ENCODE assay signal across 20 cellular contexts in the genomic region with DNA sequence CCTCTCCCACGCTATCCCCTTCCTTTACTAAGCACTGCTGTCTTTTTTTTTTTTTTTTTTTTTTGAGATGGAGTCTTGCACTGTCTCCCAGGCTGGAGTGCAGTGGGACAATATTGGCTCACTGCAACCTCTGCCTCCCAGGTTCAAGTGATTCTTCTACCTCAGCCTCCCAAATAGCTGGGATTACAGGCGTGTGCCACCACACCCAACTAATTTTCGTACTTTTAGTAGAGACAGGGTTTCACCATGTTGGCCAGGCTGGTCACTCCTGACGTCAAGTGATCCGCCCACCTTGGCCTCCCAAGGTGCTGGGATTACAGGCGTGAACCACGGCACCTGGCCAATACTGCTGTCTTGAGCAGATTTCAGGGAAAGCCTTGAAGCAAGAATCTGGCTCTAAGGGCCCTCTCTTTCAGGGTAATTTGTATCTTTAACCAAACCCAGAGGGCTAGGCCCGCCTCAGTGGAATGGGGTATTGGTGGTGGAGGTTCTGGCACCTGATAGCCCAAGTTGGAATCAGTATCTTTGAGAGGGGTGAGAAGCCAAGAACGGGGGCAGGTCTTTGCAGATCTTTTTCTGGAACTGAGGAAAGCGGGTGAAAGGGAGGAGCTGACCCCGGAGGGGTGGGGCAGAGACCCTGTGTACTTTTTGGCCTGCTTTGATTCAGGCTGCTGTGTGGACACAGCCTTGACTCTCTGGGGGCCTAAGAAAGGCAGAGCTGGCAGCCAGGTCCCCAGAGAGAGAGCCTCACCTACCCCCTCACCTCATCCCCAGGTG.
"Had no signal": no experiment of that assay in that cellular context is flagged by ENCODE, and none has a peak within 500 bp of the region (broad histone marks: within the 10 kb centered on the region; RNA-seq: fewer than 3 reads in every experiment).

No MANE protein-coding gene starts in this region.

- H3K27me3 ChIP-seq: body of pancreas, left lung, testis had no signal

- H3K4me3 ChIP-seq: body of pancreas, left lung, SK-N-MC, skin epidermis, testis had no signal

- H3K27me3 Mint-ChIP-seq: activated CD4-positive, alpha-beta memory T cell treated with anti-CD3 and anti-CD28 coated beads for 36 hours; activated CD8-positive, alpha-beta memory T cell treated with anti-CD3 and anti-CD28 coated beads, Interleukin-2, amount 10 ng/mL, durations not matched to agents 7 days and 5 days had no signal

- H3K27ac Mint-ChIP-seq: activated CD4-positive, alpha-beta memory T cell treated with anti-CD3 and anti-CD28 coated beads for 36 hours; activated CD8-positive, alpha-beta memory T cell treated with anti-CD3 and anti-CD28 coated beads, Interleukin-2, amount 10 ng/mL, durations not matched to agents 7 days and 5 days; activated T-helper 17 cell treated with anti-CD3 and anti-CD28 coated beads, Interleukin-2, amount 50 U/mL, for 72 hours; natural killer cell; T-helper 2 cell treated with Interferon-gamma antibody and Interleukin-4, amounts not matched to agents 5 μg/mL and 100 μg/mL, for 36 hours; WTC11 had no signal

- H3K4me1 Mint-ChIP-seq: natural killer cell, WTC11 had no signal

- H3K9me3 ChIP-seq: body of pancreas, left lung, testis had no signal

- H3K27ac ChIP-seq: left lung, SK-N-MC, skin epidermis had no signal

- H3K9me3 Mint-ChIP-seq: activated CD4-positive, alpha-beta memory T cell treated with anti-CD3 and anti-CD28 coated beads for 36 hours; activated T-helper 17 cell treated with anti-CD3 and anti-CD28 coated beads, Interleukin-2, amount 50 U/mL, for 72 hours; natural killer cell; T-helper 2 cell treated with Interferon-gamma antibody and Interleukin-4, amounts not matched to agents 5 μg/mL and 100 μg/mL, for 36 hours; WTC11 had no signal

- H3K36me3 Mint-ChIP-seq: activated CD4-positive, alpha-beta memory T cell treated with anti-CD3 and anti-CD28 coated beads for 36 hours; natural killer cell had no signal

- DNase-seq: activated CD4-positive, alpha-beta memory T cell treated with anti-CD3 and anti-CD28 coated beads for 36 hours; activated CD4-positive, alpha-beta T cell treated with anti-CD3 and anti-CD28 coated beads for 4 hours; activated CD8-positive, alpha-beta memory T cell treated with anti-CD3 and anti-CD28 coated beads, Interleukin-2, amount 10 ng/mL, durations not matched to agents 7 days and 5 days; activated naive CD4-positive, alpha-beta T cell; activated T-cell treated with anti-CD3 and anti-CD28 coated beads, Interleukin-2, amount 50 U/mL, for 1 hour; erythroblast; hypothalamus; islet precursor cell; left lung; natural killer cell; nucleus accumbens; stimulated activated CD4-positive, alpha-beta T cell treated with anti-CD3 and anti-CD28 coated beads, Interleukin-15, amount 100 ng/mL, for 24 hours; stimulated activated CD4-positive, alpha-beta T cell treated with anti-CD3 and anti-CD28 coated beads, Interleukin-2, amount 100 ng/mL, for 48 hours; testis had no signal

- H3K4me3 Mint-ChIP-seq: activated CD4-positive, alpha-beta memory T cell treated with anti-CD3 and anti-CD28 coated beads for 36 hours; activated CD8-positive, alpha-beta memory T cell treated with anti-CD3 and anti-CD28 coated beads, Interleukin-2, amount 10 ng/mL, durations not matched to agents 7 days and 5 days; activated T-helper 17 cell treated with anti-CD3 and anti-CD28 coated beads, Interleukin-2, amount 50 U/mL, for 72 hours; natural killer cell; T-helper 2 cell treated with Interferon-gamma antibody and Interleukin-4, amounts not matched to agents 5 μg/mL and 100 μg/mL, for 36 hours; WTC11 had no signal

- H3K36me3 ChIP-seq: left lung had no signal

- ATAC-seq: activated CD8-positive, alpha-beta memory T cell treated with anti-CD3 and anti-CD28 coated beads, Interleukin-2, amount 10 ng/mL, durations not matched to agents 7 days and 5 days; activated T-helper 17 cell treated with anti-CD3 and anti-CD28 coated beads, Interleukin-2, amount 50 U/mL, for 72 hours; body of pancreas; left lung; natural killer cell; WTC11 had no signal
